Comparison of ENCODE assay signal across 17 cellular contexts in genomic region chr10:108249940-108250339, GRCh38.
A peak's percentile ranks its signal among the peaks of the same experiment; 100 is the strongest.
DNase-seq lines count a peak whose midpoint lies in the region; ATAC-seq and TF ChIP-seq lines count a peak whose summit lies in the region.
"Had no signal": no experiment of that assay in that cellular context is flagged by ENCODE, and none has a peak within 500 bp of the region (broad histone marks: within the 10 kb centered on the region; RNA-seq: fewer than 3 reads in every experiment).

No MANE protein-coding gene starts in this region.

- TF ChIP-seq POLR2A in uterus (IDR thresholded peaks at IDR 0.05): no peak

- H3K4me1 Mint-ChIP-seq in effector memory CD8-positive, alpha-beta T cell (ENCODE audit: low read depth in 2 of 2): no peaks in the 10 kb centered on the region
- no peaks in the 10 kb centered on the region for H3K4me1 Mint-ChIP-seq in stimulated activated naive CD8-positive, alpha-beta T cell treated with anti-CD3 and anti-CD28 coated beads, Interleukin-15, amount 100 ng/mL, for 72 hours
- H3K4me1 Mint-ChIP-seq: activated CD4-positive, alpha-beta T cell treated with anti-CD3 and anti-CD28 coated beads for 36 hours; activated naive CD4-positive, alpha-beta T cell treated with anti-CD3 and anti-CD28 coated beads, Interleukin-2, amount 10 ng/mL, durations not matched to agents 7 days and 5 days had no signal

- H3K4me1 ChIP-seq in SJCRH30 (peaks cover 15% of the 10 kb centered on the region), uterus (no peaks in the 10 kb centered on the region)
- H3K4me1 ChIP-seq: Caco-2, left ventricle myocardium inferior, transverse colon had no signal

- no peaks in the 10 kb centered on the region for H3K27me3 Mint-ChIP-seq in effector memory CD8-positive, alpha-beta T cell
- no peaks in the 10 kb centered on the region for H3K27me3 Mint-ChIP-seq in stimulated activated naive CD8-positive, alpha-beta T cell treated with anti-CD3 and anti-CD28 coated beads, Interleukin-15, amount 100 ng/mL, for 72 hours
- H3K27me3 Mint-ChIP-seq: activated CD4-positive, alpha-beta T cell treated with anti-CD3 and anti-CD28 coated beads for 36 hours; activated naive CD4-positive, alpha-beta T cell treated with anti-CD3 and anti-CD28 coated beads, Interleukin-2, amount 10 ng/mL, durations not matched to agents 7 days and 5 days had no signal

- H3K36me3 ChIP-seq in SJCRH30 (no peaks in the 10 kb centered on the region), uterus (no peaks in the 10 kb centered on the region)
- H3K36me3 ChIP-seq: left ventricle myocardium inferior, transverse colon had no signal

- H3K9me3 Mint-ChIP-seq in effector memory CD8-positive, alpha-beta T cell: peaks cover 7 to 10% of the 10 kb centered on the region in 2 donors
- peaks cover 8 to 13% of the 10 kb centered on the region in 2 donors for H3K9me3 Mint-ChIP-seq in stimulated activated naive CD8-positive, alpha-beta T cell treated with anti-CD3 and anti-CD28 coated beads, Interleukin-15, amount 100 ng/mL, for 72 hours

- intact Hi-C loops in uterus (cut with DNase I; ENCODE audit: low total_unique reads): no loop called here

- DNase-seq in A172 (ENCODE audit: low spot score) (peak; percentile 8), LNCaP clone FGC (ENCODE audit: low read depth) (no peak), SJCRH30 (peak; percentile 11 to 17), uterus (no peak)
- no peak for DNase-seq in effector memory CD8-positive, alpha-beta T cell
- no peak for DNase-seq in stimulated activated naive CD8-positive, alpha-beta T cell treated with anti-CD3 and anti-CD28 coated beads, Interleukin-15, amount 100 ng/mL, for 72 hours
- DNase-seq: activated CD4-positive, alpha-beta T cell treated with anti-CD3 and anti-CD28 coated beads for 36 hours; activated CD8-positive, alpha-beta memory T cell treated with anti-CD3 and anti-CD28 coated beads, Interleukin-2, amount 50 U/mL, for 48 hours; activated naive CD4-positive, alpha-beta T cell treated with anti-CD3 and anti-CD28 coated beads, Interleukin-2, amount 10 ng/mL, durations not matched to agents 7 days and 5 days; left ventricle myocardium inferior; NCI-H1048; stimulated activated CD4-positive, alpha-beta T cell treated with anti-CD3 and anti-CD28 coated beads, Interleukin-4, amount 100 ng/mL, for 24 hours; transverse colon had no signal

- no peaks in the 10 kb centered on the region for H3K27me3 ChIP-seq in SJCRH30
- no peaks in the 10 kb centered on the region for H3K27me3 ChIP-seq in uterus
- H3K27me3 ChIP-seq: transverse colon had no signal

- TF ChIP-seq CTCF in GM12873 (IDR thresholded peaks at IDR 0.05; ENCODE audit: insufficient read depth, low read depth, low read length, missing control alignments) (peak; percentile 51), LNCaP clone FGC (IDR thresholded peaks at IDR 0.05; ENCODE audit: control insufficient read depth, extremely low read depth, insufficient read depth) (peak; percentile 6; the same call in 1 of the 2 replicates), uterus (IDR thresholded peaks at IDR 0.05) (no peak)

- no peak for ATAC-seq in HG03565 (IDR thresholded peaks at IDR 0.05; ENCODE audit: unreplicated experiment)
- ATAC-seq in effector memory CD8-positive, alpha-beta T cell (replicated peaks): no peak
- no peak for ATAC-seq in stimulated activated naive CD8-positive, alpha-beta T cell treated with anti-CD3 and anti-CD28 coated beads, Interleukin-15, amount 100 ng/mL, for 72 hours
- ATAC-seq: activated CD4-positive, alpha-beta T cell treated with anti-CD3 and anti-CD28 coated beads for 36 hours had no signal

- H3K9me3 ChIP-seq in SJCRH30 (replicated peaks) (peaks cover 9% of the 10 kb centered on the region; the same call in 1 of the 2 replicates), uterus (no peaks in the 10 kb centered on the region)
- H3K9me3 ChIP-seq: transverse colon had no signal

- H3K27ac ChIP-seq in SJCRH30 (no peak overlapping the region), uterus (no peak overlapping the region)
- H3K27ac ChIP-seq: left ventricle myocardium inferior, transverse colon had no signal

- H3K36me3 Mint-ChIP-seq in effector memory CD8-positive, alpha-beta T cell (ENCODE audit: insufficient read depth): no peaks in the 10 kb centered on the region
- H3K36me3 Mint-ChIP-seq: activated naive CD4-positive, alpha-beta T cell treated with anti-CD3 and anti-CD28 coated beads, Interleukin-2, amount 10 ng/mL, durations not matched to agents 7 days and 5 days had no signal

- no peak overlapping the region for H3K27ac Mint-ChIP-seq in effector memory CD8-positive, alpha-beta T cell
- H3K27ac Mint-ChIP-seq in stimulated activated naive CD8-positive, alpha-beta T cell treated with anti-CD3 and anti-CD28 coated beads, Interleukin-15, amount 100 ng/mL, for 72 hours: no peak overlapping the region
- H3K27ac Mint-ChIP-seq: activated CD4-positive, alpha-beta T cell treated with anti-CD3 and anti-CD28 coated beads for 36 hours; activated naive CD4-positive, alpha-beta T cell treated with anti-CD3 and anti-CD28 coated beads, Interleukin-2, amount 10 ng/mL, durations not matched to agents 7 days and 5 days; T-helper 1 cell treated with Interleukin-12 subunit alpha and Interleukin-12 subunit beta and Interleukin-4 antibody, amounts not matched to agents 30 μg/mL and 1 μg/mL, for 36 hours had no signal

- H3K4me3 Mint-ChIP-seq in effector memory CD8-positive, alpha-beta T cell: no peak overlapping the region
- H3K4me3 Mint-ChIP-seq in stimulated activated naive CD8-positive, alpha-beta T cell treated with anti-CD3 and anti-CD28 coated beads, Interleukin-15, amount 100 ng/mL, for 72 hours: no peak overlapping the region
- H3K4me3 Mint-ChIP-seq: activated CD4-positive, alpha-beta T cell treated with anti-CD3 and anti-CD28 coated beads for 36 hours; activated naive CD4-positive, alpha-beta T cell treated with anti-CD3 and anti-CD28 coated beads, Interleukin-2, amount 10 ng/mL, durations not matched to agents 7 days and 5 days; T-helper 1 cell treated with Interleukin-12 subunit alpha and Interleukin-12 subunit beta and Interleukin-4 antibody, amounts not matched to agents 30 μg/mL and 1 μg/mL, for 36 hours had no signal

- no peak overlapping the region for H3K4me3 ChIP-seq in LNCaP clone FGC (ENCODE audit: low read depth, low read length)
- no peak overlapping the region for H3K4me3 ChIP-seq in SJCRH30
- no peak overlapping the region for H3K4me3 ChIP-seq in uterus
- H3K4me3 ChIP-seq: left ventricle myocardium inferior, transverse colon had no signal

Comparison
In these comparisons a context has a peak if more than half of its experiments do, and no peak if none do; other contexts are left out.
1. DNase-seq: peak in A172 (single experiment) and SJCRH30 (2 of 2); none in LNCaP clone FGC (single experiment), effector memory CD8-positive, alpha-beta T cell (0 of 3), uterus (0 of 2) and stimulated activated naive CD8-positive, alpha-beta T cell treated with anti-CD3 and anti-CD28 coated beads, Interleukin-15, amount 100 ng/mL, for 72 hours (0 of 2).
2. CTCF ChIP-seq: peak in GM12873 (single experiment) and LNCaP clone FGC (single experiment); none in uterus (0 of 4).